Comparison of ENCODE assay signal across 25 cellular contexts in the genomic region with DNA sequence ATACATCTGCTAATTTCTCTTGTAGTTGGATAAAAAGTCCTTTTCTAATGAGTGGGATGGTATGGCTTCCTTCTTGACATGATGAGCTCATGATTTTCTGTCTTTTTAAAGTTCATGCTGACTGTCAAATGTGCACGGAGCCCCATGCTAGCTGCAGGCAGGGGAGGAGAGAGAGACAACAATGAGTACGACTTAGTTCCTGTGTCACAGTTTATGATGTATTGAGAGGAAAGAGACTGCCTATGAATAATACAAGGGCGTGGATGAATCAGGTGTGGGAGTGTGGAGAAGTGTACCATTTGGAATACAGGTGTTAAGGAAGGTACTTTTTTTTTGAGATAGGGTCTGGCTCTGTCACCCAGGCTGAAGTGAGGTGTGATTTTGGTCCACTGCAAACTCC.
"Had no signal": no experiment of that assay in that cellular context is flagged by ENCODE, and none has a peak within 500 bp of the region (broad histone marks: within the 10 kb centered on the region; RNA-seq: fewer than 3 reads in every experiment).

No MANE protein-coding gene starts in this region.

- H3K27me3 ChIP-seq: adrenal gland, body of pancreas, cardiac muscle cell, ovary, stomach, thyroid gland had no signal

- DNase-seq: activated CD4-positive, alpha-beta T cell treated with anti-CD3 and anti-CD28 coated beads for 48 hours; activated CD4-positive, alpha-beta T cell treated with anti-CD3 and anti-CD28 coated beads, Interleukin-2, amount 50 U/mL, for 48 hours; activated CD8-positive, alpha-beta memory T cell treated with anti-CD3 and anti-CD28 coated beads for 24 hours; activated effector memory CD4-positive, alpha-beta T cell treated with Interleukin-2 at 50 U/mL for 16 hours; activated naive CD4-positive, alpha-beta T cell treated with Interleukin-2 at 50 U/mL for 16 hours; activated naive CD8-positive, alpha-beta T cell treated with anti-CD3 and anti-CD28 coated beads for 36 hours; aorta; effector memory CD8-positive, alpha-beta T cell; esophagus squamous epithelium; naive thymus-derived CD4-positive, alpha-beta T cell; ovary; retina; stimulated activated CD4-positive, alpha-beta T cell treated with anti-CD3 and anti-CD28 coated beads, Interleukin-4, amount 100 ng/mL, for 24 hours; stomach; T-helper 9 cell; WERI-Rb-1 had no signal

- H3K4me1 ChIP-seq: adrenal gland, esophagus squamous epithelium, thyroid gland had no signal

- ATAC-seq: activated CD4-positive, CD25-positive, alpha-beta regulatory T cell treated with anti-CD3 and anti-CD28 coated beads, Interleukin-2, amount 50 U/mL, for 24 hours; body of pancreas; effector memory CD8-positive, alpha-beta T cell; naive thymus-derived CD4-positive, alpha-beta T cell; sciatic nerve; stimulated activated effector memory CD8-positive, alpha-beta T cell treated with anti-CD3 and anti-CD28 coated beads, Interleukin-12 subunit alpha, Interleukin-12 subunit beta, amount 100 ng/mL, for 72 hours had no signal

- H3K27ac ChIP-seq: adrenal gland, body of pancreas, cardiac muscle cell, coronary artery, esophagus squamous epithelium, ovary, skin epidermis, stomach, thyroid gland, WERI-Rb-1 had no signal
